ENCODE assay signal across 29 cellular contexts in the genomic region with DNA sequence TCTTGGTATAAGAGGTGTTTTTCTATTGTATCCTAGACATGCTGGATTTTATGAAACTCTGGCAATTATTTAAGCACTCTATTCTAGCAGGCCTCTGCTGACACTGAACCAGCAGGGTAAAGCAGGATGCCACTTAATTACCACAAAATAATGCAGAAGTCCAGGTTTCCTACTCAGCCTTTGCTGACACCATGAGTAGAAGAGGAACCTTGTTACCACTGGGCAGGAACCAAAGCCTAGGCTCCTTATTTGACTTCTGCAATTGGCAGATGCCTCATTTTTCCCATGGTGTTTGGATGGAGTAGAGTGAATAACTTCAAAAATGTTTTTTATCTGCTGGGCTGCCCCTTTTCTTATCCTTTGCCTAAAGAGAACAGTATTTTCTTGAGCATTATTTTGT.
DNase-seq lines count a peak whose midpoint lies in the region; ATAC-seq, FAIRE-seq and TF ChIP-seq lines count a peak whose summit lies in the region.
"Had no signal": no experiment of that assay in that cellular context is flagged by ENCODE, and none has a peak within 500 bp of the region (broad histone marks: within the 10 kb centered on the region; RNA-seq: fewer than 3 reads in every experiment).

No MANE protein-coding gene starts in this region.

- TF ChIP-seq EP300 in HepG2 (IDR thresholded peaks at IDR 0.05; ENCODE audit: low read depth in 2 of 2, low read length in 2 of 2) (no peak), HepG2 (CRISPR knock-in tag; IDR thresholded peaks at IDR 0.05; ENCODE audit: borderline replicate concordance) (no peak)

- in situ Hi-C loops in HepG2 (cut with HindIII; ENCODE audit: extremely low pct_ligation_motif_present, low pct_unique_long_range_greater_than_20kb), result no loop called here
- in situ Hi-C loops in ACHN (cut with HindIII; ENCODE audit: low pct_ligation_motif_present, low pct_unique_long_range_greater_than_20kb, low sequenced_read_pairs), result no loop called here

- peaks cover 26% of the 10 kb centered on the region for H3K27me3 Mint-ChIP-seq in stimulated activated naive CD8-positive, alpha-beta T cell treated with anti-CD3 and anti-CD28 coated beads, Interleukin-15, amount 100 ng/mL, for 72 hours

- POLR2A ChIA-PET in HepG2 (lab: Yijun Ruan, JAX), result no interaction called here

- H3K27ac ChIP-seq in right lobe of liver (no peak overlapping the region), HepG2 (ENCODE audit: extremely low read length, insufficient read depth, low read length) (no peak overlapping the region), upper lobe of right lung (no peak overlapping the region)
- H3K27ac ChIP-seq: BLaER1, HL-60 had no signal

- H3K9ac ChIP-seq in HepG2 (ENCODE audit: insufficient read depth, low read depth, low read length), result no peak overlapping the region
- H3K9ac ChIP-seq: BLaER1 had no signal

- no peaks in the 10 kb centered on the region for H3K9me3 Mint-ChIP-seq in stimulated activated naive CD8-positive, alpha-beta T cell treated with anti-CD3 and anti-CD28 coated beads, Interleukin-15, amount 100 ng/mL, for 72 hours

- ATAC-seq in right lobe of liver, result peak in 3 of 4 donors; percentile 22 to 52 (median 35)
- no peak for ATAC-seq in HepG2
- peak; percentile 85 for ATAC-seq in upper lobe of right lung
- ATAC-seq in stimulated activated naive CD8-positive, alpha-beta T cell treated with anti-CD3 and anti-CD28 coated beads, Interleukin-15, amount 100 ng/mL, for 72 hours, result no peak
- ATAC-seq: CD8-positive, alpha-beta T cell; PC-3 had no signal

- no peak for FAIRE-seq in HepG2 (lab: Jason Lieb, UNC)
- FAIRE-seq: A204.1, GM12892, GM18507 had no signal

- H4K20me1 ChIP-seq in HepG2 (ENCODE audit: insufficient read depth, low read length), result no peaks in the 10 kb centered on the region
- H4K20me1 ChIP-seq: BLaER1 had no signal

- no peak for TF ChIP-seq RAD21 in HepG2 (CRISPR knock-in tag; IDR thresholded peaks at IDR 0.05)

- no peak overlapping the region for H3K4me2 ChIP-seq in HepG2 (ENCODE audit: low read depth, low read length)
- H3K4me2 ChIP-seq: BLaER1 had no signal

- H3K4me3 Mint-ChIP-seq in stimulated activated naive CD8-positive, alpha-beta T cell treated with anti-CD3 and anti-CD28 coated beads, Interleukin-15, amount 100 ng/mL, for 72 hours, result no peak overlapping the region
- H3K4me3 Mint-ChIP-seq: CD8-positive, alpha-beta T cell; H9 had no signal

- no peak overlapping the region for H3K4me3 ChIP-seq in right lobe of liver
- no peak overlapping the region for H3K4me3 ChIP-seq in HepG2 (replicated peaks in 1 of 3; ENCODE audit: insufficient read depth in 1 of 3, low read depth in 2 of 3, low read length in 3 of 3)
- H3K4me3 ChIP-seq in upper lobe of right lung, result no peak overlapping the region
- H3K4me3 ChIP-seq: BLaER1, MG63 had no signal

- CTCF ChIA-PET in HepG2 (lab: Yijun Ruan, JAX; ENCODE audit: low intra/inter-chr PET ratio, low total read pairs), result no interaction called here

- TF ChIP-seq CTCF in right lobe of liver (IDR thresholded peaks at IDR 0.05) (no peak), HepG2 (CRISPR knock-in tag; IDR thresholded peaks at IDR 0.05) (no peak), upper lobe of right lung (IDR thresholded peaks at IDR 0.05) (no peak)

- no peaks in the 10 kb centered on the region for H3K79me2 ChIP-seq in HepG2 (ENCODE audit: insufficient read depth, low read length)

- no peaks in the 10 kb centered on the region for H3K27me3 ChIP-seq in right lobe of liver
- no peaks in the 10 kb centered on the region for H3K27me3 ChIP-seq in HepG2 (ENCODE audit: control insufficient read depth in 1 of 2, insufficient read depth in 2 of 2, low read length in 2 of 2)
- H3K27me3 ChIP-seq in upper lobe of right lung, result no peaks in the 10 kb centered on the region
- H3K27me3 ChIP-seq: BLaER1, MG63 had no signal

- H3K4me1 ChIP-seq in right lobe of liver (no peaks in the 10 kb centered on the region), HepG2 (ENCODE audit: insufficient read depth, low read length) (peaks cover 13% of the 10 kb centered on the region; the same call in 1 of the 2 replicates), upper lobe of right lung (no peaks in the 10 kb centered on the region)

- TF ChIP-seq POLR2A in right lobe of liver (IDR thresholded peaks at IDR 0.05) (no peak), HepG2 (IDR thresholded peaks at IDR 0.05; ENCODE audit: insufficient read depth in 1 of 2, low read depth in 2 of 2, low read length in 2 of 2) (no peak)

- H2AFZ ChIP-seq in HepG2 (ENCODE audit: low read length), result no peak overlapping the region

- H3K9me3 ChIP-seq in right lobe of liver (no peaks in the 10 kb centered on the region), HepG2 (ENCODE audit: low read length) (no peaks in the 10 kb centered on the region), upper lobe of right lung (no peaks in the 10 kb centered on the region)
- H3K9me3 ChIP-seq: MG63 had no signal

- no peak overlapping the region for H3K27ac Mint-ChIP-seq in stimulated activated naive CD8-positive, alpha-beta T cell treated with anti-CD3 and anti-CD28 coated beads, Interleukin-15, amount 100 ng/mL, for 72 hours
- H3K27ac Mint-ChIP-seq: CD8-positive, alpha-beta T cell; H9 had no signal

- intact Hi-C loops in right lobe of liver (cut with DNase I), result no loop called here
- intact Hi-C loops in HepG2 (cut with micrococcal nuclease; ENCODE audit: unreplicated experiment), result no loop called here
- intact Hi-C loops in upper lobe of right lung (cut with DNase I), result no loop called here

- H3K4me1 Mint-ChIP-seq in stimulated activated naive CD8-positive, alpha-beta T cell treated with anti-CD3 and anti-CD28 coated beads, Interleukin-15, amount 100 ng/mL, for 72 hours, result no peaks in the 10 kb centered on the region

- H3K36me3 ChIP-seq in right lobe of liver, result no peaks in the 10 kb centered on the region
- no peaks in the 10 kb centered on the region for H3K36me3 ChIP-seq in HepG2 (replicated peaks in 1 of 2; ENCODE audit: control insufficient read depth in 1 of 2, insufficient read depth in 2 of 2, low read length in 2 of 2)
- H3K36me3 ChIP-seq in upper lobe of right lung, result no peaks in the 10 kb centered on the region
- H3K36me3 ChIP-seq: BLaER1, MG63 had no signal

- no peak for DNase-seq in right lobe of liver
- no peak for DNase-seq in HepG2 (ENCODE audit: low spot score)
- peak; percentile 41 for DNase-seq in NOMO-1 treated with dmso at 0.1 percent for 144 hours (lab: John Stamatoyannopoulos, UW; ENCODE audit: unreplicated experiment)
- DNase-seq in globus pallidus (ENCODE audit: low spot score), result peak; percentile 5
- DNase-seq in upper lobe of right lung, result no peak
- no peak for DNase-seq in stimulated activated CD4-positive, alpha-beta T cell treated with anti-CD3 and anti-CD28 coated beads, Interleukin-4, amount 100 ng/mL, for 1 hour
- DNase-seq in ACHN, result no peak
- DNase-seq in stimulated activated naive CD8-positive, alpha-beta T cell treated with anti-CD3 and anti-CD28 coated beads, Interleukin-15, amount 100 ng/mL, for 72 hours, result no peak
- DNase-seq: Calu3; CD8-positive, alpha-beta T cell; EL; H9; IMR-90; Karpas-422; MG63; NCI-H1417; NCI-H187; NCI-H2107; NCI-H510A; NCI-H748 treated with DMSO at 0.1 percent for 48 hours; NK-92 treated with Interleukin-12 subunit alpha and Interleukin-12 subunit beta, amount 100 ng/mL, for 24 hours; PC-3; RPMI8226; SHP77 treated with DMSO at 0.1 percent for 48 hours had no signal

- BruUV-seq in HepG2 (replicated peaks; lab: Mats Ljungman, UMichigan), result no TSS peak

TF ChIP-seq in HepG2, 621 proteins besides CTCF, POLR2A, EP300 and RAD21 (continues in another document):
- no peak for TF ChIP-seq MIER3 (CRISPR knock-in tag; IDR thresholded peaks at IDR 0.05; ENCODE audit: borderline replicate concordance)
- TF ChIP-seq TSC22D2 (CRISPR knock-in tag; IDR thresholded peaks at IDR 0.05; ENCODE audit: borderline replicate concordance), result no peak

Comparison
In these comparisons a context has a peak if more than half of its experiments do, and no peak if none do; other contexts are left out.
1. ATAC-seq: peak in right lobe of liver (3 of 4) and upper lobe of right lung (single experiment); none in HepG2 (single experiment) and stimulated activated naive CD8-positive, alpha-beta T cell treated with anti-CD3 and anti-CD28 coated beads, Interleukin-15, amount 100 ng/mL, for 72 hours (single experiment).
2. DNase-seq: peak in NOMO-1 treated with dmso at 0.1 percent for 144 hours (single experiment) and globus pallidus (single experiment); none in right lobe of liver (0 of 3), HepG2 (single experiment), upper lobe of right lung (single experiment), stimulated activated CD4-positive, alpha-beta T cell treated with anti-CD3 and anti-CD28 coated beads, Interleukin-4, amount 100 ng/mL, for 1 hour (single experiment), ACHN (single experiment) and stimulated activated naive CD8-positive, alpha-beta T cell treated with anti-CD3 and anti-CD28 coated beads, Interleukin-15, amount 100 ng/mL, for 72 hours (0 of 2).